40 cellular contexts compared by ENCODE assay signal in genomic region chr2:77191665-77192064, GRCh38.
"Had no signal": no experiment of that assay in that cellular context is flagged by ENCODE, and none has a peak within 500 bp of the region (broad histone marks: within the 10 kb centered on the region; RNA-seq: fewer than 3 reads in every experiment).

No MANE protein-coding gene starts in this region.

- ATAC-seq: activated naive CD4-positive, alpha-beta T cell treated with anti-CD3 and anti-CD28 coated beads, Interleukin-2, amount 50 U/mL, for 72 hours; activated naive CD8-positive, alpha-beta T cell treated with anti-CD3 and anti-CD28 coated beads, Interleukin-2, amount 50 U/mL, for 24 hours; activated T-cell treated with anti-CD3 and anti-CD28 coated beads, Interleukin-2, amount 50 U/mL, for 4 hours; activated T-cell treated with anti-CD3 and anti-CD28 coated beads, Interleukin-2, amount 50 U/mL, for 72 hours; activated T-helper 17 cell treated with anti-CD3 and anti-CD28 coated beads, Interleukin-2, amount 50 U/mL, for 72 hours; body of pancreas had no signal

- H3K4me1 Mint-ChIP-seq: activated naive CD4-positive, alpha-beta T cell treated with anti-CD3 and anti-CD28 coated beads, Interleukin-2, amount 10 ng/mL, durations not matched to agents 7 days and 5 days; activated naive CD4-positive, alpha-beta T cell treated with anti-CD3 and anti-CD28 coated beads, Interleukin-2, amount 50 U/mL, for 24 hours; activated naive CD8-positive, alpha-beta T cell treated with anti-CD3 and anti-CD28 coated beads for 36 hours; activated naive CD8-positive, alpha-beta T cell treated with anti-CD3 and anti-CD28 coated beads, Interleukin-2, amount 10 ng/mL, durations not matched to agents 7 days and 5 days; activated naive CD8-positive, alpha-beta T cell treated with anti-CD3 and anti-CD28 coated beads, Interleukin-2, amount 50 U/mL, for 24 hours; activated T-helper 17 cell treated with anti-CD3 and anti-CD28 coated beads, Interleukin-2, amount 50 U/mL, for 72 hours; brain; central memory CD8-positive, alpha-beta T cell had no signal

- H3K9me3 Mint-ChIP-seq: brain had no signal

- H3K4me3 Mint-ChIP-seq: activated naive CD4-positive, alpha-beta T cell treated with anti-CD3 and anti-CD28 coated beads for 36 hours; activated naive CD4-positive, alpha-beta T cell treated with anti-CD3 and anti-CD28 coated beads, Interleukin-2, amount 10 ng/mL, durations not matched to agents 7 days and 5 days; activated naive CD4-positive, alpha-beta T cell treated with anti-CD3 and anti-CD28 coated beads, Interleukin-2, amount 50 U/mL, for 24 hours; activated naive CD8-positive, alpha-beta T cell; activated naive CD8-positive, alpha-beta T cell treated with anti-CD3 and anti-CD28 coated beads for 36 hours; activated naive CD8-positive, alpha-beta T cell treated with anti-CD3 and anti-CD28 coated beads, Interleukin-2, amount 10 ng/mL, durations not matched to agents 7 days and 5 days; activated naive CD8-positive, alpha-beta T cell treated with anti-CD3 and anti-CD28 coated beads, Interleukin-2, amount 50 U/mL, for 24 hours; activated T-cell treated with anti-CD3 and anti-CD28 coated beads, Interleukin-2, amount 50 U/mL, for 24 hours; activated T-cell treated with anti-CD3 and anti-CD28 coated beads, Interleukin-2, amount 50 U/mL, for 4 hours; activated T-cell treated with anti-CD3 and anti-CD28 coated beads, Interleukin-2, amount 50 U/mL, for 72 hours; activated T-helper 1 cell treated with anti-CD3 and anti-CD28 coated beads, Interleukin-12 subunit alpha, Interleukin-12 subunit beta, Interleukin-2, Interleukin-4 antibody, amounts not matched to agents 30 ng/mL and 10 ng/mL and 1 ng/mL, durations not matched to agents 14 hours and 24 hours and 36 hours; activated T-helper 17 cell treated with anti-CD3 and anti-CD28 coated beads, Interleukin-2, amount 50 U/mL, for 72 hours; brain; central memory CD8-positive, alpha-beta T cell had no signal

- H3K27ac Mint-ChIP-seq: activated naive CD4-positive, alpha-beta T cell treated with anti-CD3 and anti-CD28 coated beads for 36 hours; activated naive CD4-positive, alpha-beta T cell treated with anti-CD3 and anti-CD28 coated beads, Interleukin-2, amount 10 ng/mL, durations not matched to agents 7 days and 5 days; activated naive CD4-positive, alpha-beta T cell treated with anti-CD3 and anti-CD28 coated beads, Interleukin-2, amount 50 U/mL, for 24 hours; activated naive CD4-positive, alpha-beta T cell treated with anti-CD3 and anti-CD28 coated beads, Interleukin-2, amount 50 U/mL, for 72 hours; activated naive CD8-positive, alpha-beta T cell; activated naive CD8-positive, alpha-beta T cell treated with anti-CD3 and anti-CD28 coated beads for 36 hours; activated naive CD8-positive, alpha-beta T cell treated with anti-CD3 and anti-CD28 coated beads, Interleukin-2, amount 10 ng/mL, durations not matched to agents 7 days and 5 days; activated naive CD8-positive, alpha-beta T cell treated with anti-CD3 and anti-CD28 coated beads, Interleukin-2, amount 50 U/mL, for 24 hours; activated T-cell treated with anti-CD3 and anti-CD28 coated beads, Interleukin-2, amount 50 U/mL, for 24 hours; activated T-cell treated with anti-CD3 and anti-CD28 coated beads, Interleukin-2, amount 50 U/mL, for 72 hours; activated T-helper 1 cell treated with anti-CD3 and anti-CD28 coated beads, Interleukin-12 subunit alpha, Interleukin-12 subunit beta, Interleukin-2, Interleukin-4 antibody, amounts not matched to agents 30 ng/mL and 10 ng/mL and 1 ng/mL, durations not matched to agents 14 hours and 24 hours and 36 hours; activated T-helper 17 cell treated with anti-CD3 and anti-CD28 coated beads, Interleukin-2, amount 50 U/mL, for 72 hours; activated T-helper 2 cell treated with anti-CD3 and anti-CD28 coated beads, Interferon-gamma antibody, Interleukin-2, Interleukin-4, amounts not matched to agents 10 μg/mL and 5 μg/mL and 100 μg/mL, durations not matched to agents 14 hours and 24 hours and 36 hours; brain had no signal

- H3K4me3 ChIP-seq: adrenal gland, ascending aorta, body of pancreas, breast epithelium, cardiac muscle cell had no signal

- H3K36me3 Mint-ChIP-seq: activated naive CD4-positive, alpha-beta T cell treated with anti-CD3 and anti-CD28 coated beads, Interleukin-2, amount 10 ng/mL, durations not matched to agents 7 days and 5 days; activated naive CD4-positive, alpha-beta T cell treated with anti-CD3 and anti-CD28 coated beads, Interleukin-2, amount 50 U/mL, for 24 hours; activated naive CD4-positive, alpha-beta T cell treated with anti-CD3 and anti-CD28 coated beads, Interleukin-2, amount 50 U/mL, for 72 hours; activated naive CD8-positive, alpha-beta T cell; activated naive CD8-positive, alpha-beta T cell treated with anti-CD3 and anti-CD28 coated beads for 36 hours; activated naive CD8-positive, alpha-beta T cell treated with anti-CD3 and anti-CD28 coated beads, Interleukin-2, amount 10 ng/mL, durations not matched to agents 7 days and 5 days; brain had no signal

- H3K4me1 ChIP-seq: adrenal gland, ascending aorta, body of pancreas, breast epithelium had no signal

- H3K9me3 ChIP-seq: adrenal gland, ascending aorta, body of pancreas, breast epithelium had no signal

- H3K27ac ChIP-seq: adrenal gland, ascending aorta, body of pancreas, brain microvascular endothelial cell, breast epithelium, cardiac muscle cell had no signal

- DNase-seq: activated effector memory CD4-positive, alpha-beta T cell treated with anti-CD3 and anti-CD28 coated beads, Interleukin-2, amount 50 U/mL, for 16 hours; activated effector memory CD4-positive, alpha-beta T cell treated with Interleukin-2 at 50 U/mL for 16 hours; activated gamma-delta T cell; activated gamma-delta T cell treated with Interleukin-2 at 50 U/mL for 16 hours; activated naive CD4-positive, alpha-beta T cell; activated naive CD4-positive, alpha-beta T cell treated with anti-CD3 and anti-CD28 coated beads for 36 hours; activated naive CD4-positive, alpha-beta T cell treated with anti-CD3 and anti-CD28 coated beads, Interleukin-2, amount 10 ng/mL, durations not matched to agents 7 days and 5 days; activated naive CD4-positive, alpha-beta T cell treated with anti-CD3 and anti-CD28 coated beads, Interleukin-2, amount 50 U/mL, for 16 hours; activated naive CD4-positive, alpha-beta T cell treated with Interleukin-2 at 50 U/mL for 16 hours; activated naive CD8-positive, alpha-beta T cell treated with anti-CD3 and anti-CD28 coated beads for 36 hours; activated naive CD8-positive, alpha-beta T cell treated with anti-CD3 and anti-CD28 coated beads, Interleukin-2, amount 10 ng/mL, durations not matched to agents 7 days and 5 days; activated naive CD8-positive, alpha-beta T cell treated with anti-CD3 and anti-CD28 coated beads, Interleukin-2, amount 50 U/mL, for 24 hours; activated T-cell treated with anti-CD3 and anti-CD28 coated beads, Interleukin-2, amount 50 U/mL, for 1 hour; activated T-cell treated with anti-CD3 and anti-CD28 coated beads, Interleukin-2, amount 50 U/mL, for 24 hours; activated T-cell treated with anti-CD3 and anti-CD28 coated beads, Interleukin-2, amount 50 U/mL, for 4 hours; activated T-cell treated with anti-CD3 and anti-CD28 coated beads, Interleukin-2, amount 50 U/mL, for 48 hours; activated T-cell treated with anti-CD3 and anti-CD28 coated beads, Interleukin-2, amount 50 U/mL, for 72 hours; adrenal gland; amniotic stem cell; amygdala; anterior cingulate cortex; aorta; body of pancreas; brain microvascular endothelial cell; caudate nucleus; central memory CD4-positive, alpha-beta T cell; cerebellar nuclear complex had no signal

- H3K27me3 Mint-ChIP-seq: activated naive CD4-positive, alpha-beta T cell treated with anti-CD3 and anti-CD28 coated beads, Interleukin-2, amount 10 ng/mL, durations not matched to agents 7 days and 5 days; activated naive CD4-positive, alpha-beta T cell treated with anti-CD3 and anti-CD28 coated beads, Interleukin-2, amount 50 U/mL, for 24 hours; activated naive CD8-positive, alpha-beta T cell; activated naive CD8-positive, alpha-beta T cell treated with anti-CD3 and anti-CD28 coated beads for 36 hours; activated naive CD8-positive, alpha-beta T cell treated with anti-CD3 and anti-CD28 coated beads, Interleukin-2, amount 10 ng/mL, durations not matched to agents 7 days and 5 days; activated naive CD8-positive, alpha-beta T cell treated with anti-CD3 and anti-CD28 coated beads, Interleukin-2, amount 50 U/mL, for 24 hours; activated T-cell treated with anti-CD3 and anti-CD28 coated beads, Interleukin-2, amount 50 U/mL, for 24 hours; activated T-helper 17 cell treated with anti-CD3 and anti-CD28 coated beads, Interleukin-2, amount 50 U/mL, for 72 hours; brain; central memory CD8-positive, alpha-beta T cell had no signal

- H3K36me3 ChIP-seq: adrenal gland, ascending aorta, brain microvascular endothelial cell, breast epithelium, cardiac muscle cell had no signal

- H3K27me3 ChIP-seq: adrenal gland, ascending aorta, body of pancreas, brain microvascular endothelial cell, breast epithelium, cardiac muscle cell had no signal

- FAIRE-seq: astrocyte, bronchial epithelial cell had no signal
